ENCODE assay signal across 11 cellular contexts in genomic region chr2:39468574-39469331, GRCh38. TPM values are rescaled to one million over a fixed set of nuclear protein-coding genes. Genes with fewer than 3 reads are reported as not detected.
A peak's percentile ranks its signal among the peaks of the same experiment; 100 is the strongest.
DNase-seq lines count a peak whose midpoint lies in the region; ATAC-seq and TF ChIP-seq lines count a peak whose summit lies in the region.
"Had no signal": no experiment of that assay in that cellular context is flagged by ENCODE, and none has a peak within 500 bp of the region (broad histone marks: within the 10 kb centered on the region; RNA-seq: fewer than 3 reads in every experiment).

No MANE protein-coding gene starts in this region.

- H3K9me2 ChIP-seq in GM23338 (ENCODE audit: insufficient read depth): no peaks in the 10 kb centered on the region

- H3K79me2 ChIP-seq in GM23338 (replicated peaks; ENCODE audit: insufficient read depth): no peaks in the 10 kb centered on the region

- peak; percentile 36; the same call in 1 of the 3 replicates for ATAC-seq in GM23338
- ATAC-seq in HG03045 (IDR thresholded peaks at IDR 0.05; ENCODE audit: unreplicated experiment): no peak

- H3K4me1 ChIP-seq in GM23338 (ENCODE audit: insufficient read depth): peaks cover 33% of the 10 kb centered on the region

- TF ChIP-seq CTCF in GM23338 (conservative IDR thresholded peaks at IDR 0.05; ENCODE audit: low read depth in 2 of 2): no peak
- no peak for TF ChIP-seq CTCF in choroid plexus epithelial cell (conservative IDR thresholded peaks at IDR 0.05; ENCODE audit: low read depth, low read length)

- 0 out of 2 replicates have a peak, but pooled peaks cover 13% of the 10 kb centered on the region for H3F3A ChIP-seq in GM23338 (replicated peaks; ENCODE audit: low read depth)

- peak overlapping the region; percentile 5 for H3K4me2 ChIP-seq in GM23338

- no peaks in the 10 kb centered on the region; the same call in 2 of the 3 replicates for H3K9me3 Mint-ChIP-seq in GM23338
- H3K9me3 Mint-ChIP-seq: dendritic cell treated with granulocyte-macrophage colony-stimulating factor and Interleukin-4, amounts not matched to agents 40 ng/mL and 50 ng/mL, for 4 days had no signal

- H4K20me1 ChIP-seq in GM23338 (replicated peaks; ENCODE audit: insufficient read depth): no peaks in the 10 kb centered on the region

- H3K27me3 Mint-ChIP-seq in GM23338 (ENCODE audit: insufficient read depth, low read depth, poor library complexity): peaks cover 2% of the 10 kb centered on the region

- H2AFZ ChIP-seq in GM23338: no peak overlapping the region

- peak overlapping the region; percentile 66 for H3K27ac Mint-ChIP-seq in GM23338
- H3K27ac Mint-ChIP-seq: dendritic cell treated with granulocyte-macrophage colony-stimulating factor and Interleukin-4, amounts not matched to agents 40 ng/mL and 50 ng/mL, for 4 days had no signal

- no peaks in the 10 kb centered on the region for H3K36me3 Mint-ChIP-seq in GM23338 (ENCODE audit: low read depth)

- H3K4me1 Mint-ChIP-seq in GM23338: peaks cover 41% of the 10 kb centered on the region

- peak overlapping the region; percentile 87 for H3K27ac ChIP-seq in GM23338 (ENCODE audit: low read depth)

- H3K4me3 Mint-ChIP-seq in GM23338: no peak overlapping the region; the same call in 2 of the 3 replicates
- H3K4me3 Mint-ChIP-seq: dendritic cell treated with granulocyte-macrophage colony-stimulating factor and Interleukin-4, amounts not matched to agents 40 ng/mL and 50 ng/mL, for 4 days had no signal

- DNase-seq in GM23338 (ENCODE audit: low spot score): peak; percentile 31
- DNase-seq in choroid plexus epithelial cell (ENCODE audit: low read depth): peak; percentile 57
- peak; percentile 23 for DNase-seq in inferior parietal cortex (ENCODE audit: extremely low spot score)
- peak; percentile 39 for DNase-seq in superior temporal gyrus (ENCODE audit: extremely low spot score)
- no peak for DNase-seq in cerebellum (ENCODE audit: low spot score)
- DNase-seq in SKM-1 treated with dmso at 0.1 percent for 144 hours (lab: John Stamatoyannopoulos, UW; ENCODE audit: unreplicated experiment): no peak
- DNase-seq in NCI-H2171 treated with DMSO at 0.1 percent for 48 hours (lab: John Stamatoyannopoulos, UW): no peak
- DNase-seq: stimulated activated naive CD8-positive, alpha-beta T cell treated with anti-CD3 and anti-CD28 coated beads, Interleukin-15, Interleukin-2, amounts not matched to agents 100 U/mL and 50 U/mL, for 24 hours had no signal

- H3K4me3 ChIP-seq in GM23338: no peak overlapping the region
- H3K4me3 ChIP-seq in choroid plexus epithelial cell (ENCODE audit: low read depth, low read length): no peak overlapping the region
- H3K4me3 ChIP-seq: skin epidermis had no signal

- no peaks in the 10 kb centered on the region for H3K36me3 ChIP-seq in GM23338 (ENCODE audit: insufficient read depth)

- H3K27me3 ChIP-seq in GM23338 (ENCODE audit: insufficient read depth): no peaks in the 10 kb centered on the region

TF ChIP-seq in GM23338, 12 proteins besides CTCF, POLR2A, EP300 and RAD21 (continues in another document):
- TF ChIP-seq, protein P1, sequence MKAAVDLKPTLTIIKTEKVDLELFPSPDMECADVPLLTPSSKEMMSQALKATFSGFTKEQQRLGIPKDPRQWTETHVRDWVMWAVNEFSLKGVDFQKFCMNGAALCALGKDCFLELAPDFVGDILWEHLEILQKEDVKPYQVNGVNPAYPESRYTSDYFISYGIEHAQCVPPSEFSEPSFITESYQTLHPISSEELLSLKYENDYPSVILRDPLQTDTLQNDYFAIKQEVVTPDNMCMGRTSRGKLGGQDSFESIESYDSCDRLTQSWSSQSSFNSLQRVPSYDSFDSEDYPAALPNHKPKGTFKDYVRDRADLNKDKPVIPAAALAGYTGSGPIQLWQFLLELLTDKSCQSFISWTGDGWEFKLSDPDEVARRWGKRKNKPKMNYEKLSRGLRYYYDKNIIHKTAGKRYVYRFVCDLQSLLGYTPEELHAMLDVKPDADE (IDR thresholded peaks at IDR 0.05): no peak
- TF ChIP-seq STAT1 (IDR thresholded peaks at IDR 0.05; ENCODE audit: unreplicated experiment) (no peak), CREB1 (CRISPR knock-in tag; IDR thresholded peaks at IDR 0.05; ENCODE audit: low read depth) (no peak), REST (IDR thresholded peaks at IDR 0.05; ENCODE audit: unreplicated experiment) (no peak), EZH2phosphoT487 (IDR thresholded peaks at IDR 0.05; ENCODE audit: unreplicated experiment) (no peak), ZNF114 (CRISPR knock-in tag; IDR thresholded peaks at IDR 0.05) (no peak), ZNF331 (CRISPR knock-in tag; IDR thresholded peaks at IDR 0.05; ENCODE audit: low read depth) (no peak), NANOG (IDR thresholded peaks at IDR 0.05; ENCODE audit: borderline replicate concordance) (no peak; the same call in 1 of the 2 replicates), EZH2 (IDR thresholded peaks at IDR 0.05; ENCODE audit: low read depth, unreplicated experiment) (no peak), JUNB (IDR thresholded peaks at IDR 0.05; ENCODE audit: unreplicated experiment) (no peak), POLR2AphosphoS5 (IDR thresholded peaks at IDR 0.05; ENCODE audit: low read depth) (no peak)

RNA-seq across cellular contexts. Expression of gene MAP4K3, which starts 31.7 kb away (rescaled TPM):
- total RNA-seq in GM23338 (2014; rRNA removed; shearing (Covaris generic)): 80.9 and 90.7 TPM in 2 replicates
- 27.4 and 33.0 TPM in 2 replicates for polyA plus RNA-seq in GM23338 (2016; fragmentation: Nextera tagmentation; extraction: Ambion mirVana)
- total RNA-seq in cerebellum: 137 TPM

Comparison
In these comparisons a context has a peak if more than half of its experiments do, and no peak if none do; other contexts are left out.
1. DNase-seq: peak in GM23338 (single experiment), choroid plexus epithelial cell (single experiment), inferior parietal cortex (single experiment) and superior temporal gyrus (single experiment); none in cerebellum (single experiment), SKM-1 treated with dmso at 0.1 percent for 144 hours (single experiment) and NCI-H2171 treated with DMSO at 0.1 percent for 48 hours (single experiment).